ENCODE assay signal across 10 cellular contexts in genomic region chr1:15412843-15413242, GRCh38.
DNase-seq lines count a peak whose midpoint lies in the region; ATAC-seq and TF ChIP-seq lines count a peak whose summit lies in the region.
"Had no signal": no experiment of that assay in that cellular context is flagged by ENCODE, and none has a peak within 500 bp of the region (broad histone marks: within the 10 kb centered on the region; RNA-seq: fewer than 3 reads in every experiment).

No MANE protein-coding gene starts in this region.

- no peak for ATAC-seq in DND-41 (ENCODE audit: insufficient read depth, low read depth)
- no peak for ATAC-seq in RWPE2 (ENCODE audit: low read depth)
- ATAC-seq in HG02678 (IDR thresholded peaks at IDR 0.05; ENCODE audit: unreplicated experiment), result no peak

- peaks cover 9% of the 10 kb centered on the region; the same call in 1 of the 2 replicates for H3K36me3 ChIP-seq in DND-41 (ENCODE audit: insufficient read depth, low read length)
- H3K36me3 ChIP-seq in RWPE2 (ENCODE audit: low read depth), result peaks cover 36% of the 10 kb centered on the region

- H4K20me1 ChIP-seq in DND-41 (ENCODE audit: insufficient read depth, low read length), result peaks cover 74% of the 10 kb centered on the region

- H3K9me3 ChIP-seq in DND-41 (ENCODE audit: insufficient read depth, low read length, severe bottlenecking), result no peaks in the 10 kb centered on the region
- no peaks in the 10 kb centered on the region for H3K9me3 ChIP-seq in RWPE2 (ENCODE audit: severe bottlenecking)

- TF ChIP-seq CTCF in DND-41 (IDR thresholded peaks at IDR 0.05; ENCODE audit: borderline replicate concordance, extremely low read depth, low read length, poor library complexity, severe bottlenecking), result no peak
- no peak for TF ChIP-seq CTCF in RWPE2 (IDR thresholded peaks at IDR 0.05; ENCODE audit: poor library complexity, severe bottlenecking)

- no peak overlapping the region for H2AFZ ChIP-seq in DND-41 (ENCODE audit: low read depth, low read length)

- 0 out of 2 replicates have a peak overlapping the region, but pooled peaks have one; percentile 9 for H3K4me2 ChIP-seq in DND-41 (ENCODE audit: insufficient read depth, low read length)

- H3K4me3 ChIP-seq in DND-41 (ENCODE audit: low read depth in 1 of 2, low read length in 2 of 2), result no peak overlapping the region
- no peak overlapping the region for H3K4me3 ChIP-seq in RWPE2 (ENCODE audit: severe bottlenecking)
- H3K4me3 ChIP-seq in skeletal muscle cell (ENCODE audit: low read depth, low read length), result peak overlapping the region; percentile 89

- DNase-seq in DND-41 (no peak), RWPE2 (ENCODE audit: low spot score) (no peak), hypothalamus (lab: John Stamatoyannopoulos, UW) (peak in 29 of 51 donors; percentile 8 to 69 (median 27)), skeletal muscle cell (ENCODE audit: low read depth) (no peak), HCEC 1CT (no peak), EL (no peak)
- DNase-seq in activated naive CD4-positive, alpha-beta T cell (lab: John Stamatoyannopoulos, UW), result no peak
- DNase-seq: NCI-H2171, T1000 had no signal

- H3K4me1 ChIP-seq in DND-41 (ENCODE audit: insufficient read depth, low read length) (peaks cover 49% of the 10 kb centered on the region), RWPE2 (ENCODE audit: insufficient read depth, poor library complexity, severe bottlenecking) (peaks cover 36% of the 10 kb centered on the region)

- H3K27ac ChIP-seq in DND-41 (ENCODE audit: low read length), result no peak overlapping the region
- peak overlapping the region; percentile 56 for H3K27ac ChIP-seq in RWPE2 (ENCODE audit: poor library complexity, severe bottlenecking)

- H3K27me3 ChIP-seq in DND-41 (ENCODE audit: insufficient read depth, low read length, poor library complexity), result peaks cover 14% of the 10 kb centered on the region
- H3K27me3 ChIP-seq in RWPE2 (ENCODE audit: insufficient read depth, poor library complexity, severe bottlenecking), result no peaks in the 10 kb centered on the region

- H3K9ac ChIP-seq in DND-41 (ENCODE audit: low read depth, low read length), result no peak overlapping the region

- peaks cover 16% of the 10 kb centered on the region for H3K79me2 ChIP-seq in DND-41 (ENCODE audit: insufficient read depth, low read length)

Comparison
In these comparisons a context has a peak if more than half of its experiments do, and no peak if none do; other contexts are left out.
1. DNase-seq: peak in hypothalamus (29 of 51); none in DND-41 (single experiment), RWPE2 (single experiment), skeletal muscle cell (single experiment), HCEC 1CT (single experiment), EL (single experiment) and activated naive CD4-positive, alpha-beta T cell (0 of 4).